Comparison of ENCODE assay signal across 1 cellular context in the genomic region with DNA sequence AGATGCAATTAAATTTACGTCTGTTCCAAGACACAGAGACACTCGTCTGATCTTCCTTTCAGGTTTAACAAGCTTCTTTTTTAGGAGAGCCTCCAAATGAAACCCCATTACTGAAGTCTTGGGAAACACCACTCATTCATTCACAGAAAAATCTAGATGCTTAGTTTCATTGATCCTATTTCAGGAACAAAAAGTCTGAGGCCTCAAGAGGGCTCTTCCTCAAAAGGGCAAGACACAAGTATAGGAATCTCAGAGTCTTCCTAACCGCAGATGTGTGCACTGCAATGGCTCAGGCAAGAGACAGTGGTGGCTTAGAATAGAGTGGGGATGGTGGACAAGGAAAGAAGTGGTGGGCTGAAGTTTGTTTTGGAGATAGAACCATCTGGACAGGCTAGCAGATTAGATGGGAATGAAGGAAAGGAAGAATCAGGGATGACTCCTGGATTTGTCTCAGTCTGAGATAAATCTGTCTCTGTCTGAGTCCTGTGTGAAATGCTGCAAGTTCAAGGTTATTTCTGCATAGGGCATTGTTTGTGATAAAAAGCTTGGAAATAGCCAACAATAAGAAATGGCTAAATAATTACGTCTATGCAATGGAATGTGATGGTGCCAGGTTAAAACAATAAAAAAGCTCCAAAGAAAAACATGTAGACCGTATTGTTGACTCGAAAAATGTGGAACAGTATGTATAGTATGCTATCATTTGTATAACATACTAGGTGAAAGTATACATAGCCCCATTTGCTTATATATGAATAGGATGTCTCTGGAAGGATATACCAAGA.
TF ChIP-seq lines count a peak whose summit lies in the region.

No MANE protein-coding gene starts in this region.

TF ChIP-seq in H1, 55 proteins besides CTCF, POLR2A, EP300 and RAD21:
- TF ChIP-seq TBP (IDR thresholded peaks at IDR 0.05; ENCODE audit: low read depth, low read length) (no peak), TAF1 (IDR thresholded peaks at IDR 0.05; ENCODE audit: low read depth, low read length) (no peak), KDM1A (IDR thresholded peaks at IDR 0.05; ENCODE audit: borderline replicate concordance, low read length) (no peak), KDM4A (IDR thresholded peaks at IDR 0.05; ENCODE audit: low read depth, low read length, severe bottlenecking) (no peak), CBX5 (IDR thresholded peaks at IDR 0.05; ENCODE audit: low read depth, low read length) (no peak), HDAC6 (IDR thresholded peaks at IDR 0.05; ENCODE audit: low read depth, low read length) (no peak), RBBP5 (IDR thresholded peaks at IDR 0.05; ENCODE audit: borderline replicate concordance, low read depth, low read length) (no peak), EZH2 (IDR thresholded peaks at IDR 0.05; ENCODE audit: low read depth, low read length, severe bottlenecking) (no peak), CHD2 (IDR thresholded peaks at IDR 0.05; ENCODE audit: low read length) (no peak), SP1 (IDR thresholded peaks at IDR 0.05; ENCODE audit: low read depth, low read length) (no peak), SRF (IDR thresholded peaks at IDR 0.05; ENCODE audit: low read depth, low read length) (no peak), BRCA1 (IDR thresholded peaks at IDR 0.05; ENCODE audit: low read depth, low read length) (no peak)
- TF ChIP-seq, protein P1, sequence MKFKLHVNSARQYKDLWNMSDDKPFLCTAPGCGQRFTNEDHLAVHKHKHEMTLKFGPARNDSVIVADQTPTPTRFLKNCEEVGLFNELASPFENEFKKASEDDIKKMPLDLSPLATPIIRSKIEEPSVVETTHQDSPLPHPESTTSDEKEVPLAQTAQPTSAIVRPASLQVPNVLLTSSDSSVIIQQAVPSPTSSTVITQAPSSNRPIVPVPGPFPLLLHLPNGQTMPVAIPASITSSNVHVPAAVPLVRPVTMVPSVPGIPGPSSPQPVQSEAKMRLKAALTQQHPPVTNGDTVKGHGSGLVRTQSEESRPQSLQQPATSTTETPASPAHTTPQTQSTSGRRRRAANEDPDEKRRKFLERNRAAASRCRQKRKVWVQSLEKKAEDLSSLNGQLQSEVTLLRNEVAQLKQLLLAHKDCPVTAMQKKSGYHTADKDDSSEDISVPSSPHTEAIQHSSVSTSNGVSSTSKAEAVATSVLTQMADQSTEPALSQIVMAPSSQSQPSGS (IDR thresholded peaks at IDR 0.05; ENCODE audit: low read length): no peak
- TF ChIP-seq, protein P2, sequence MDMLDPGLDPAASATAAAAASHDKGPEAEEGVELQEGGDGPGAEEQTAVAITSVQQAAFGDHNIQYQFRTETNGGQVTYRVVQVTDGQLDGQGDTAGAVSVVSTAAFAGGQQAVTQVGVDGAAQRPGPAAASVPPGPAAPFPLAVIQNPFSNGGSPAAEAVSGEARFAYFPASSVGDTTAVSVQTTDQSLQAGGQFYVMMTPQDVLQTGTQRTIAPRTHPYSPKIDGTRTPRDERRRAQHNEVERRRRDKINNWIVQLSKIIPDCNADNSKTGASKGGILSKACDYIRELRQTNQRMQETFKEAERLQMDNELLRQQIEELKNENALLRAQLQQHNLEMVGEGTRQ (IDR thresholded peaks at IDR 0.05; ENCODE audit: low read length): no peak
- TF ChIP-seq, protein P3, sequence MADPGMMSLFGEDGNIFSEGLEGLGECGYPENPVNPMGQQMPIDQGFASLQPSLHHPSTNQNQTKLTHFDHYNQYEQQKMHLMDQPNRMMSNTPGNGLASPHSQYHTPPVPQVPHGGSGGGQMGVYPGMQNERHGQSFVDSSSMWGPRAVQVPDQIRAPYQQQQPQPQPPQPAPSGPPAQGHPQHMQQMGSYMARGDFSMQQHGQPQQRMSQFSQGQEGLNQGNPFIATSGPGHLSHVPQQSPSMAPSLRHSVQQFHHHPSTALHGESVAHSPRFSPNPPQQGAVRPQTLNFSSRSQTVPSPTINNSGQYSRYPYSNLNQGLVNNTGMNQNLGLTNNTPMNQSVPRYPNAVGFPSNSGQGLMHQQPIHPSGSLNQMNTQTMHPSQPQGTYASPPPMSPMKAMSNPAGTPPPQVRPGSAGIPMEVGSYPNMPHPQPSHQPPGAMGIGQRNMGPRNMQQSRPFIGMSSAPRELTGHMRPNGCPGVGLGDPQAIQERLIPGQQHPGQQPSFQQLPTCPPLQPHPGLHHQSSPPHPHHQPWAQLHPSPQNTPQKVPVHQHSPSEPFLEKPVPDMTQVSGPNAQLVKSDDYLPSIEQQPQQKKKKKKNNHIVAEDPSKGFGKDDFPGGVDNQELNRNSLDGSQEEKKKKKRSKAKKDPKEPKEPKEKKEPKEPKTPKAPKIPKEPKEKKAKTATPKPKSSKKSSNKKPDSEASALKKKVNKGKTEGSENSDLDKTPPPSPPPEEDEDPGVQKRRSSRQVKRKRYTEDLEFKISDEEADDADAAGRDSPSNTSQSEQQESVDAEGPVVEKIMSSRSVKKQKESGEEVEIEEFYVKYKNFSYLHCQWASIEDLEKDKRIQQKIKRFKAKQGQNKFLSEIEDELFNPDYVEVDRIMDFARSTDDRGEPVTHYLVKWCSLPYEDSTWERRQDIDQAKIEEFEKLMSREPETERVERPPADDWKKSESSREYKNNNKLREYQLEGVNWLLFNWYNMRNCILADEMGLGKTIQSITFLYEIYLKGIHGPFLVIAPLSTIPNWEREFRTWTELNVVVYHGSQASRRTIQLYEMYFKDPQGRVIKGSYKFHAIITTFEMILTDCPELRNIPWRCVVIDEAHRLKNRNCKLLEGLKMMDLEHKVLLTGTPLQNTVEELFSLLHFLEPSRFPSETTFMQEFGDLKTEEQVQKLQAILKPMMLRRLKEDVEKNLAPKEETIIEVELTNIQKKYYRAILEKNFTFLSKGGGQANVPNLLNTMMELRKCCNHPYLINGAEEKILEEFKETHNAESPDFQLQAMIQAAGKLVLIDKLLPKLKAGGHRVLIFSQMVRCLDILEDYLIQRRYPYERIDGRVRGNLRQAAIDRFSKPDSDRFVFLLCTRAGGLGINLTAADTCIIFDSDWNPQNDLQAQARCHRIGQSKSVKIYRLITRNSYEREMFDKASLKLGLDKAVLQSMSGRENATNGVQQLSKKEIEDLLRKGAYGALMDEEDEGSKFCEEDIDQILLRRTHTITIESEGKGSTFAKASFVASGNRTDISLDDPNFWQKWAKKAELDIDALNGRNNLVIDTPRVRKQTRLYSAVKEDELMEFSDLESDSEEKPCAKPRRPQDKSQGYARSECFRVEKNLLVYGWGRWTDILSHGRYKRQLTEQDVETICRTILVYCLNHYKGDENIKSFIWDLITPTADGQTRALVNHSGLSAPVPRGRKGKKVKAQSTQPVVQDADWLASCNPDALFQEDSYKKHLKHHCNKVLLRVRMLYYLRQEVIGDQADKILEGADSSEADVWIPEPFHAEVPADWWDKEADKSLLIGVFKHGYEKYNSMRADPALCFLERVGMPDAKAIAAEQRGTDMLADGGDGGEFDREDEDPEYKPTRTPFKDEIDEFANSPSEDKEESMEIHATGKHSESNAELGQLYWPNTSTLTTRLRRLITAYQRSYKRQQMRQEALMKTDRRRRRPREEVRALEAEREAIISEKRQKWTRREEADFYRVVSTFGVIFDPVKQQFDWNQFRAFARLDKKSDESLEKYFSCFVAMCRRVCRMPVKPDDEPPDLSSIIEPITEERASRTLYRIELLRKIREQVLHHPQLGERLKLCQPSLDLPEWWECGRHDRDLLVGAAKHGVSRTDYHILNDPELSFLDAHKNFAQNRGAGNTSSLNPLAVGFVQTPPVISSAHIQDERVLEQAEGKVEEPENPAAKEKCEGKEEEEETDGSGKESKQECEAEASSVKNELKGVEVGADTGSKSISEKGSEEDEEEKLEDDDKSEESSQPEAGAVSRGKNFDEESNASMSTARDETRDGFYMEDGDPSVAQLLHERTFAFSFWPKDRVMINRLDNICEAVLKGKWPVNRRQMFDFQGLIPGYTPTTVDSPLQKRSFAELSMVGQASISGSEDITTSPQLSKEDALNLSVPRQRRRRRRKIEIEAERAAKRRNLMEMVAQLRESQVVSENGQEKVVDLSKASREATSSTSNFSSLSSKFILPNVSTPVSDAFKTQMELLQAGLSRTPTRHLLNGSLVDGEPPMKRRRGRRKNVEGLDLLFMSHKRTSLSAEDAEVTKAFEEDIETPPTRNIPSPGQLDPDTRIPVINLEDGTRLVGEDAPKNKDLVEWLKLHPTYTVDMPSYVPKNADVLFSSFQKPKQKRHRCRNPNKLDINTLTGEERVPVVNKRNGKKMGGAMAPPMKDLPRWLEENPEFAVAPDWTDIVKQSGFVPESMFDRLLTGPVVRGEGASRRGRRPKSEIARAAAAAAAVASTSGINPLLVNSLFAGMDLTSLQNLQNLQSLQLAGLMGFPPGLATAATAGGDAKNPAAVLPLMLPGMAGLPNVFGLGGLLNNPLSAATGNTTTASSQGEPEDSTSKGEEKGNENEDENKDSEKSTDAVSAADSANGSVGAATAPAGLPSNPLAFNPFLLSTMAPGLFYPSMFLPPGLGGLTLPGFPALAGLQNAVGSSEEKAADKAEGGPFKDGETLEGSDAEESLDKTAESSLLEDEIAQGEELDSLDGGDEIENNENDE (IDR thresholded peaks at IDR 0.05; ENCODE audit: insufficient replicate concordance, low read length): no peak
- TF ChIP-seq, protein P4, sequence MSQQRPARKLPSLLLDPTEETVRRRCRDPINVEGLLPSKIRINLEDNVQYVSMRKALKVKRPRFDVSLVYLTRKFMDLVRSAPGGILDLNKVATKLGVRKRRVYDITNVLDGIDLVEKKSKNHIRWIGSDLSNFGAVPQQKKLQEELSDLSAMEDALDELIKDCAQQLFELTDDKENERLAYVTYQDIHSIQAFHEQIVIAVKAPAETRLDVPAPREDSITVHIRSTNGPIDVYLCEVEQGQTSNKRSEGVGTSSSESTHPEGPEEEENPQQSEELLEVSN (IDR thresholded peaks at IDR 0.05): no peak
TF ChIP-seq in H1: peak in this region for 0.
